15 cellular contexts compared by ENCODE assay signal in the genomic region with DNA sequence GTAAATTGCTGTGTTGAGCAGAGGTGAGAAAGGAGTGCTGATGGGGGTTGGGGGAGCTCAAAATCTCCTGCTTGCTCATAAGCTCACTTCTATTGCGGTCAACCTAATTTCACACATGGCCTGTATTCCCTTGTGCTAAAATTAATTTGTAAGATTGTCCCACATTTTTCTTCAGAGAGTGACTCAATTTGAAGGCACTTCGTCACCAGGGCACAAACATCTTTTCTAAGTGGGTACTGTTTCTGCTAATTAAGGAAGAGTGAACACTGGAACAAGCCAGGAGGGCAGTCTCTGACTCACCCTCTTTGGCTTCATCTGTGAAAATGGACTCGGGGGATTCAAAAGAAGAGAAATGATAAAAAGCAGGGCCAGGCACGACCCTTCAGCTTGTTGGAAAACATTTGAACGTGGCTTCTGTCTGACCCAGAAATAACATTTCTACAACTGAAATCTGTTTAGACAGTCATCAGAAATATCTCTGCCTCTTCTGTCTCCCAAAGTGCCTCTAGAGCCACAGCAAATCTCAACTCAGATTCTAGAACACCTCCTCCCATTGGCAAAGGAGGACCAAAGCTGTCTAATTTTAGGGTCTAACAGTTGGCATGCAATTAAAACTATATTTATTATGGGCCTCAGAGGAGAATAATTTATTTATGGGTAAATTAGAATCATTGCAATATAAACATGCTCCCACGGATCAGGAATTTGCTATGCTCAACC. TPM values are rescaled to one million over a fixed set of nuclear protein-coding genes. Genes with fewer than 3 reads are reported as not detected.
DNase-seq lines count a peak whose midpoint lies in the region; ATAC-seq and TF ChIP-seq lines count a peak whose summit lies in the region.
"Had no signal": no experiment of that assay in that cellular context is flagged by ENCODE, and none has a peak within 500 bp of the region (broad histone marks: within the 10 kb centered on the region; RNA-seq: fewer than 3 reads in every experiment).

No MANE protein-coding gene starts in this region.

- no peak overlapping the region for H3K27ac Mint-ChIP-seq in effector memory CD8-positive, alpha-beta T cell
- H3K27ac Mint-ChIP-seq in CD8-positive, alpha-beta memory T cell, result no peak overlapping the region
- H3K27ac Mint-ChIP-seq: dendritic cell treated with granulocyte-macrophage colony-stimulating factor and Interleukin-4, amounts not matched to agents 40 ng/mL and 50 ng/mL, for 4 days had no signal

- H3K27me3 Mint-ChIP-seq in effector memory CD8-positive, alpha-beta T cell, result peaks cover 25 to 42% of the 10 kb centered on the region in 2 donors
- peaks cover 3 to 33% of the 10 kb centered on the region in 2 donors for H3K27me3 Mint-ChIP-seq in CD8-positive, alpha-beta memory T cell

- POLR2A ChIA-PET in CD8-positive, alpha-beta memory T cell (lab: Charles Lee), result no interaction called here

- no peaks in the 10 kb centered on the region for H3K4me1 ChIP-seq in CD8-positive, alpha-beta memory T cell (ENCODE audit: insufficient read depth, low read length)
- H3K4me1 ChIP-seq: prostate gland, testis had no signal

- H3K36me3 Mint-ChIP-seq in effector memory CD8-positive, alpha-beta T cell (ENCODE audit: insufficient read depth), result no peaks in the 10 kb centered on the region
- H3K36me3 Mint-ChIP-seq in CD8-positive, alpha-beta memory T cell, result no peaks in the 10 kb centered on the region

- H3K9me3 ChIP-seq in CD8-positive, alpha-beta memory T cell (ENCODE audit: low read length), result no peaks in the 10 kb centered on the region
- H3K9me3 ChIP-seq: prostate gland, testis had no signal

- H3K27me3 ChIP-seq in CD8-positive, alpha-beta memory T cell (ENCODE audit: insufficient read depth, low read length, poor library complexity, severe bottlenecking), result no peaks in the 10 kb centered on the region
- H3K27me3 ChIP-seq: testis had no signal

- CTCF ChIA-PET in CD8-positive, alpha-beta memory T cell (lab: Charles Lee), result no interaction called here

- peaks cover 0 to 7% of the 10 kb centered on the region in 2 donors for H3K4me1 Mint-ChIP-seq in effector memory CD8-positive, alpha-beta T cell (ENCODE audit: low read depth in 2 of 2)
- H3K4me1 Mint-ChIP-seq in CD8-positive, alpha-beta memory T cell, result peaks cover 0 to 5% (median 0%) of the 10 kb centered on the region in 3 donors

- H3K4me3 ChIP-seq in choroid plexus epithelial cell (ENCODE audit: low read depth, low read length), result no peak overlapping the region
- H3K4me3 ChIP-seq in CD8-positive, alpha-beta memory T cell (ENCODE audit: low read length), result no peak overlapping the region
- H3K4me3 ChIP-seq: prostate gland, testis had no signal

- DNase-seq in A172 (ENCODE audit: low spot score) (peak; percentile 60), choroid plexus epithelial cell (ENCODE audit: low read depth) (peak; percentile 13), NCI-H524 (lab: John Stamatoyannopoulos, UW) (no peak), hippocampal formation (lab: John Stamatoyannopoulos, UW) (no peak)
- no peak for DNase-seq in effector memory CD8-positive, alpha-beta T cell
- no peak for DNase-seq in CD8-positive, alpha-beta memory T cell
- DNase-seq: activated CD4-positive, alpha-beta T cell treated with anti-CD3 and anti-CD28 coated beads, Interleukin-2, amount 50 U/mL, for 48 hours; glutamatergic neuron; NCI-H1417 treated with DMSO at 0.1 percent for 48 hours; NCI-H82; testis had no signal

- no peaks in the 10 kb centered on the region for H3K36me3 ChIP-seq in CD8-positive, alpha-beta memory T cell (ENCODE audit: insufficient read depth, low read length)
- H3K36me3 ChIP-seq: prostate gland had no signal

- no peak overlapping the region for H3K4me3 Mint-ChIP-seq in effector memory CD8-positive, alpha-beta T cell
- no peak overlapping the region for H3K4me3 Mint-ChIP-seq in CD8-positive, alpha-beta memory T cell
- H3K4me3 Mint-ChIP-seq: dendritic cell treated with granulocyte-macrophage colony-stimulating factor and Interleukin-4, amounts not matched to agents 40 ng/mL and 50 ng/mL, for 4 days had no signal

- H3K27ac ChIP-seq in CD8-positive, alpha-beta memory T cell (ENCODE audit: low read depth, low read length), result no peak overlapping the region
- H3K27ac ChIP-seq: prostate gland, testis had no signal

- ATAC-seq in GM18909 (IDR thresholded peaks at IDR 0.05; ENCODE audit: poor library complexity, unreplicated experiment) (peak; percentile 67), HG03066 (IDR thresholded peaks at IDR 0.05; ENCODE audit: low read depth, unreplicated experiment) (peak; percentile 65)
- no peak for ATAC-seq in effector memory CD8-positive, alpha-beta T cell (replicated peaks)

- H3K9me3 Mint-ChIP-seq in effector memory CD8-positive, alpha-beta T cell, result no peaks in the 10 kb centered on the region
- H3K9me3 Mint-ChIP-seq in CD8-positive, alpha-beta memory T cell, result no peaks in the 10 kb centered on the region
- H3K9me3 Mint-ChIP-seq: dendritic cell treated with granulocyte-macrophage colony-stimulating factor and Interleukin-4, amounts not matched to agents 40 ng/mL and 50 ng/mL, for 4 days had no signal

- no peak for TF ChIP-seq CTCF in choroid plexus epithelial cell (conservative IDR thresholded peaks at IDR 0.05; ENCODE audit: low read depth, low read length)

RNA-seq across cellular contexts. Expression of gene FEM1C, which starts 49.8 kb away (rescaled TPM):
- total RNA-seq in A172 (2014; rRNA removed; shearing (Covaris generic)), result 21.1 and 21.3 TPM in 2 replicates
- 10 to 100 TPM; 14.1 to 14.7 TPM for total RNA-seq in CD8-positive, alpha-beta memory T cell
- polyA plus RNA-seq in CD8-positive, alpha-beta memory T cell, result 2.9 TPM

Comparison
In these comparisons a context has a peak if more than half of its experiments do, and no peak if none do; other contexts are left out.
1. DNase-seq: peak in A172 (single experiment) and choroid plexus epithelial cell (single experiment); none in effector memory CD8-positive, alpha-beta T cell (0 of 3), NCI-H524 (0 of 2), hippocampal formation (0 of 2) and CD8-positive, alpha-beta memory T cell (0 of 5).